9 cellular contexts compared by ENCODE assay signal in genomic region chr10:53839437-53840039, GRCh38.
A peak's percentile ranks its signal among the peaks of the same experiment; 100 is the strongest.
DNase-seq lines count a peak whose midpoint lies in the region; ATAC-seq and TF ChIP-seq lines count a peak whose summit lies in the region.
"Had no signal": no experiment of that assay in that cellular context is flagged by ENCODE, and none has a peak within 500 bp of the region (broad histone marks: within the 10 kb centered on the region; RNA-seq: fewer than 3 reads in every experiment).

No MANE protein-coding gene starts in this region.

- TF ChIP-seq CTCF in heart left ventricle (IDR thresholded peaks at IDR 0.05) (peak in 7 of 12 donors; percentile 17 to 44 (median 39)), RWPE2 (IDR thresholded peaks at IDR 0.05; ENCODE audit: poor library complexity, severe bottlenecking) (peak; percentile 80)

- DNase-seq in heart left ventricle (no peak), left ventricle myocardium superior (no peak), RWPE2 (ENCODE audit: low spot score) (no peak), fibroblast of the conjunctiva (ENCODE audit: low read depth) (peak; percentile 4), MV-4-11 (lab: John Stamatoyannopoulos, UW) (no peak)
- no peak for DNase-seq in effector memory CD4-positive, alpha-beta T cell
- DNase-seq: activated CD4-positive, alpha-beta T cell treated with anti-CD3 and anti-CD28 coated beads for 4 hours had no signal

- WGBS in heart left ventricle, 4 donors, result 19 to 38% (median 27%) methylated on average over 2 of the region's 2 CpGs

- H3K4me1 ChIP-seq in heart left ventricle (no peaks in the 10 kb centered on the region), RWPE2 (ENCODE audit: insufficient read depth, poor library complexity, severe bottlenecking) (peaks cover 20% of the 10 kb centered on the region)
- no peaks in the 10 kb centered on the region for H3K4me1 ChIP-seq in effector memory CD4-positive, alpha-beta T cell (ENCODE audit: control insufficient read depth, insufficient read depth, low read length, poor library complexity, severe bottlenecking)

- H3K36me3 ChIP-seq in heart left ventricle, result no peaks in the 10 kb centered on the region
- H3K36me3 ChIP-seq in RWPE2 (ENCODE audit: low read depth), result no peaks in the 10 kb centered on the region
- H3K36me3 ChIP-seq in effector memory CD4-positive, alpha-beta T cell (ENCODE audit: control insufficient read depth, insufficient read depth, low read length), result no peaks in the 10 kb centered on the region

- H3K27ac ChIP-seq in heart left ventricle (no peak overlapping the region), RWPE2 (ENCODE audit: poor library complexity, severe bottlenecking) (no peak overlapping the region)
- H3K27ac ChIP-seq in effector memory CD4-positive, alpha-beta T cell (ENCODE audit: insufficient read depth, low read length, poor library complexity, severe bottlenecking), result no peak overlapping the region

- ATAC-seq in heart left ventricle, result no peak
- ATAC-seq in left ventricle myocardium superior, result no peak
- ATAC-seq in RWPE2 (ENCODE audit: low read depth), result no peak
- no peak for ATAC-seq in GM18498 (IDR thresholded peaks at IDR 0.05; ENCODE audit: unreplicated experiment)
- ATAC-seq in GM21367 (IDR thresholded peaks at IDR 0.05; ENCODE audit: unreplicated experiment), result no peak

- intact Hi-C loops in heart left ventricle (cut with DNase I) (no loop called here), left ventricle myocardium superior (cut with micrococcal nuclease) (no loop called here)

- TF ChIP-seq POLR2A in heart left ventricle (IDR thresholded peaks at IDR 0.05), result no peak

- H3K27me3 ChIP-seq in heart left ventricle, result peaks cover 0 to 3% (median 0%) of the 10 kb centered on the region in 9 donors
- H3K27me3 ChIP-seq in RWPE2 (ENCODE audit: insufficient read depth, poor library complexity, severe bottlenecking), result no peaks in the 10 kb centered on the region
- no peaks in the 10 kb centered on the region for H3K27me3 ChIP-seq in effector memory CD4-positive, alpha-beta T cell (replicated peaks; ENCODE audit: control insufficient read depth, insufficient read depth, low read length, poor library complexity, severe bottlenecking)

- H3K4me3 ChIP-seq in heart left ventricle (no peak overlapping the region), RWPE2 (ENCODE audit: severe bottlenecking) (no peak overlapping the region)
- no peak overlapping the region for H3K4me3 ChIP-seq in effector memory CD4-positive, alpha-beta T cell (ENCODE audit: insufficient read depth, low read depth, low read length, poor library complexity, severe bottlenecking)

- H3K9me3 ChIP-seq in heart left ventricle, result no peaks in the 10 kb centered on the region
- H3K9me3 ChIP-seq in RWPE2 (ENCODE audit: severe bottlenecking), result no peaks in the 10 kb centered on the region
- no peaks in the 10 kb centered on the region for H3K9me3 ChIP-seq in effector memory CD4-positive, alpha-beta T cell (ENCODE audit: control insufficient read depth, low read length)
